Comparison of ENCODE assay signal across 8 cellular contexts in the genomic region with DNA sequence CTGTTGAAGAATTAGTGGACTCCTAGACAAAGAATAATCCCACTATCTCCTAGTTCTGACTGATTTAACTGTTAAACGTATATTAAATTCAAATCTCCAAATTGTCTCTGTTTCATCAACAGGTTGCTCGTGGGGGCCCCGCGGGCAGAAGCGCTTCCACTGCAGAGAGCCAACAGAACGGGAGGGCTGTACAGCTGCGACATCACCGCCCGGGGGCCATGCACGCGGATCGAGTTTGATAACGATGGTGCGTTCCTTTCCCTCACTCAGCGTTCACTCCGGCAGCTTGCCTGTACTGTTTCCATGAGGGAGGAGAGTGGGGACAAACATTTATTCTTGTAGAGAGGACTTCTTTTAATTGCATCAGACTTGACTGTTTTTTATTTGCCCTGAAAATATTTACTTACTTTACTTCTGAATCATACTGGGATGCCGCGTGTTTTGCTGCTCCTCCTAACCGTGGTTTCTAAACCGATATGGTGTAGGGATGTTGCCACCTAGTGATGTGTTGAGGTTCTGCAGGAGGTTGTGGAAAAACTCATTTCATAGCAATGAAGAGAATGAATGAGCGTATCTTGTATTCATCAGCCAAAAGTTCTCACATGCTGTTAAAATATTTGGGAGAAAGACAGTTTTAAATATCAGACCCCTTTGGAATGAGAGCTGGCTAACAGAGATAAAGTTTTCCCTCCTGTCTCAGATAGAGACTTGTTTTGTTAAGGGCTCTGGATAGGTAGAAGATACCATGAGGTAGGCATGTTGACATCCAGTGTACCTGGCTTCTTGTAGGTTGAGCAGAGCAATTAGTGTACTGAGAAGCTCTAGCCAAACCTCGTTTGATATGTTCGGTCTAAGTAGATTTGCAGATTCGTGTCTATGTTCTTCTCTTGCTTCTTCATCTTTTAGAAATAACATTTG. TPM values are rescaled to one million over a fixed set of nuclear protein-coding genes. Genes with fewer than 3 reads are reported as not detected.
DNase-seq lines count a peak whose midpoint lies in the region; ATAC-seq and TF ChIP-seq lines count a peak whose summit lies in the region.

No MANE protein-coding gene starts in this region.

- TF ChIP-seq CTCF in CD14-positive monocyte (IDR thresholded peaks at IDR 0.05) (peak; percentile 89), activated B cell treated with CpG ODN at 0.5 μM for 24 hours (IDR thresholded peaks at IDR 0.05) (peak; percentile 83)

- in situ Hi-C loops in HAP-1 (cut with MboI; ENCODE audit: low sequenced_read_pairs), result loop anchor here (25.0 kb wide), 2 partner anchors 753 to 903 kb away; no protein-coding TSS in a partner anchor

- no peaks in the 10 kb centered on the region for H3K36me3 ChIP-seq in HAP-1 (replicated peaks)

- H3K36me3 Mint-ChIP-seq in CD14-positive monocyte (no peaks in the 10 kb centered on the region), activated B cell treated with CpG ODN at 0.5 μM for 24 hours (ENCODE audit: low read depth) (no peaks in the 10 kb centered on the region)

- intact Hi-C loops in CD14-positive monocyte (cut with micrococcal nuclease) (loop anchor here (2.0 to 10.0 kb wide), 2 partner anchors 297 to 761 kb away; no protein-coding TSS in a partner anchor), activated B cell treated with CpG ODN at 0.5 μM for 24 hours (cut with micrococcal nuclease) (loop anchor here (1.0 to 10.0 kb wide), 7 partner anchors 293 to 1491 kb away; no protein-coding TSS in a partner anchor)

- H3K9me3 Mint-ChIP-seq in CD14-positive monocyte (no peaks in the 10 kb centered on the region), activated B cell treated with CpG ODN at 0.5 μM for 24 hours (no peaks in the 10 kb centered on the region)

- peak; percentile 69 for DNase-seq in CD14-positive monocyte (ENCODE audit: low spot score)
- peak; percentile 61 to 80 for DNase-seq in HAP-1 (ENCODE audit: low spot score in 2 of 2)
- DNase-seq in NCI-H345 treated with DMSO at 0.1 percent for 48 hours (lab: John Stamatoyannopoulos, UW; ENCODE audit: unreplicated experiment), result peak; percentile 67
- DNase-seq in activated B cell treated with CpG ODN at 0.5 μM for 24 hours, result no peak
- DNase-seq in caudate nucleus (lab: John Stamatoyannopoulos, UW), result peak in 46 of 61 donors; percentile 5 to 84 (median 33)
- DNase-seq in kidney tubule cell (ENCODE audit: low spot score), result peak; percentile 79
- DNase-seq in stimulated activated CD4-positive, alpha-beta T cell treated with anti-CD3 and anti-CD28 coated beads, Interleukin-2, amount 100 ng/mL, for 24 hours, result peak; percentile 69 to 78

- H3K4me1 ChIP-seq in HAP-1, result peaks cover 19% of the 10 kb centered on the region

- CTCF ChIA-PET in activated B cell treated with CpG ODN at 0.5 μM for 24 hours (lab: Charles Lee), result interaction anchor here (0.5 to 1.8 kb wide), 5 partner anchors 38 to 867 kb away, joined by 3 to 5 read pairs (median 4); partner anchors contain the start of gene ITGA6

- H3K4me3 Mint-ChIP-seq in CD14-positive monocyte (no peak overlapping the region), activated B cell treated with CpG ODN at 0.5 μM for 24 hours (no peak overlapping the region)

- ATAC-seq in activated B cell treated with CpG ODN at 0.5 μM for 24 hours (ENCODE audit: low read depth), result peak; percentile 74
- no peak for ATAC-seq in HG02884 (IDR thresholded peaks at IDR 0.05; ENCODE audit: unreplicated experiment)

- POLR2A ChIA-PET in activated B cell treated with CpG ODN at 0.5 μM for 24 hours (lab: Charles Lee), result no interaction called here

- H3K4me3 ChIP-seq in HAP-1, result peak overlapping the region; percentile 9; the same call in 1 of the 2 replicates

- H3K27ac Mint-ChIP-seq in CD14-positive monocyte (no peak overlapping the region), activated B cell treated with CpG ODN at 0.5 μM for 24 hours (no peak overlapping the region)

- H3K9me3 ChIP-seq in HAP-1, result no peaks in the 10 kb centered on the region

- H3K27me3 Mint-ChIP-seq in CD14-positive monocyte (ENCODE audit: low read depth in 3 of 3), result peaks cover 0 to 12% (median 1%) of the 10 kb centered on the region in 3 donors
- peaks cover 2% of the 10 kb centered on the region for H3K27me3 Mint-ChIP-seq in activated B cell treated with CpG ODN at 0.5 μM for 24 hours

- H3K4me1 Mint-ChIP-seq in CD14-positive monocyte, result peaks cover 33% of the 10 kb centered on the region
- H3K4me1 Mint-ChIP-seq in activated B cell treated with CpG ODN at 0.5 μM for 24 hours, result peaks cover 49% of the 10 kb centered on the region

- H3K27ac ChIP-seq in caudate nucleus (ENCODE audit: low read depth, low read length), result no peak overlapping the region

- no peaks in the 10 kb centered on the region for H3K27me3 ChIP-seq in HAP-1 (ENCODE audit: low read depth)

RNA-seq across cellular contexts. Expression of gene ITGA6, which starts 38.3 kb away (rescaled TPM):
- under 1 TPM; 0.20 to 0.36 TPM for polyA plus RNA-seq in CD14-positive monocyte
- 0.31 and 0.42 TPM in 2 replicates for total RNA-seq in activated B cell treated with CpG ODN at 0.5 μM for 24 hours
